25 cellular contexts compared by ENCODE assay signal in the genomic region with DNA sequence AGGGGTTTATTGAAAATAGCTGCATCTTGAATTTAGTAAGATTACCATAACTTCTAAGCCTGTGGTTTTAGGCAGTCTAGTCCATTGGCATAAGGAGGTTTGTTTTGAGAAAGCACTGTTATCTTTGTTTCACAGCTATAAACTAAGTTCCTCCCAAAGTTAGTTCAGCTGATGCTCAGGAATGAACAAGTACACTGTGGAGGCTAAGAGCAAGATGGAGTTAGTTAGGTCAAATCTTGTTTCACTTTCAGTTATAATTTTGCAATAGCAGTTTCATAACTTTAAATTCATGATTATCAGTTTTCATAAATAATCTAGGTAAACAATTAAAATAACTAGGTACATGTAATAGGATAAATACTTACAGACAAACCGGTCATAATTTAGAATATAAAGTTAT.
"Had no signal": no experiment of that assay in that cellular context is flagged by ENCODE, and none has a peak within 500 bp of the region (broad histone marks: within the 10 kb centered on the region; RNA-seq: fewer than 3 reads in every experiment).

No MANE protein-coding gene starts in this region.

- H3K27me3 ChIP-seq: body of pancreas, cardiac muscle cell, esophagus muscularis mucosa, gastroesophageal sphincter, neutrophil, ovary, testis, uterus had no signal

- H3K27ac ChIP-seq: body of pancreas, cardiac muscle cell, esophagus muscularis mucosa, gastroesophageal sphincter, neutrophil, ovary, prostate gland, testis, uterus had no signal

- H3K4me1 ChIP-seq: body of pancreas, esophagus muscularis mucosa, gastroesophageal sphincter, prostate gland, testis, uterus had no signal

- ATAC-seq: activated CD4-positive, alpha-beta T cell treated with anti-CD3 and anti-CD28 coated beads for 36 hours; activated T-cell treated with anti-CD3 and anti-CD28 coated beads, Interleukin-2, amount 50 U/mL, for 4 hours; body of pancreas; gastroesophageal sphincter; left colon; stimulated activated naive B cell treated with anti-CD40 and anti-IgM and Interleukin-4, amounts not matched to agents 10 μg/mL and 1 μg/mL and 100 μg/mL, for 72 hours had no signal

- DNase-seq: activated B cell treated with CpG ODN at 0.5 μM for 24 hours; activated CD4-positive, alpha-beta T cell treated with anti-CD3 and anti-CD28 coated beads for 36 hours; activated CD4-positive, alpha-beta T cell treated with anti-CD3 and anti-CD28 coated beads, Interleukin-2, amount 50 U/mL, for 4 hours; activated CD8-positive, alpha-beta memory T cell treated with anti-CD3 and anti-CD28 coated beads, Interleukin-2, amount 50 U/mL, for 48 hours; activated naive CD4-positive, alpha-beta T cell treated with Interleukin-2 at 50 U/mL for 16 hours; activated naive CD8-positive, alpha-beta T cell treated with anti-CD3 and anti-CD28 coated beads for 36 hours; activated T-cell treated with anti-CD3 and anti-CD28 coated beads, Interleukin-2, amount 50 U/mL, for 4 hours; anterior cingulate cortex; body of pancreas; effector CD4-positive, alpha-beta T cell; head of caudate nucleus; hypothalamus; left colon; ovary; stimulated activated CD4-positive, alpha-beta T cell treated with anti-CD3 and anti-CD28 coated beads, Interleukin-2, amount 100 ng/mL, for 48 hours; stimulated activated CD8-positive, alpha-beta memory T cell treated with anti-CD3 and anti-CD28 coated beads, Interleukin-4, amount 100 ng/mL, for 48 hours; stimulated activated naive B cell treated with anti-CD40 and anti-IgM and Interleukin-4, amounts not matched to agents 10 μg/mL and 1 μg/mL and 100 μg/mL, for 72 hours; testis; trophoblast cell; uterus had no signal

- H3K9me3 ChIP-seq: body of pancreas, esophagus muscularis mucosa, gastroesophageal sphincter, neutrophil, ovary, prostate gland, testis, uterus had no signal

- H3K4me3 ChIP-seq: body of pancreas, cardiac muscle cell, esophagus muscularis mucosa, gastroesophageal sphincter, ovary, prostate gland, testis, uterus had no signal

- H3K36me3 ChIP-seq: ovary, prostate gland, uterus had no signal
